In the genomic region with DNA sequence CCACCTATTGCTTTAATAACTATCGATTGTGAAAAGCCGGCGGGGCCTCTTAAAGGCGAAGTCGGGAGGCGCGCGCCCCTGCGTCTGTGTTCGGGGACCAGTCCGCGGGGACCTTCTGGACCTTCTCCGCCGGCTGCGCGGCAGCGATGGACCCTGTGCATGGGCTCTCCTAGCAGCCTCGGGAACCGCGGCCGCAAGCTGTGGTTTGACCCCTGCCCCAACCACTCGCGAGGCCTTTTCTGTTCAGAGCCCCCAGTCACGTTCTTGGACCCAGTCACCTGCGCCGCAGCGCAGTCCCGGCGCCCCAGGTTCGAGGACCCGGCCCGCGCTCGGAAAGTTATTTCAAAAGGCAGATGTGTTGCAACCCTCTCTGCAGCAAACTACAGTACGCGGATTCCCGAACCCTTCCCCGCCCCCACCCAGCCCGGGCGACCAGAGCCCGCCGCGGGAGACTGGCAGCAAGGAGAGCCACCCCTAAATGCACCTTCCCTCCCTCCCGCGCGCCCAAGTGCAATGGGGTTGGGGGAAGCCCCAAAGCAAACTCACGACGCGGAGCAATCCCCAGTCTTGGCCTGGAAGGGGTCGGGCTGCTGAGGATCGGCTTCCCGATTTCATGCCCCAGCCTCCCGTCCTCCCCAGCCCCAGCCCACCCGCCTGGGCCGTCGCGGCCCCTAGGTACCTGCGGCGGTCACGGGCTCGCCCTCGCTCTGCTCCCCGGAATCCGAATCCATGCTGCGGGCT, we compare ENCODE assay signal across 8 cellular contexts. TPM values are rescaled to one million over a fixed set of nuclear protein-coding genes. Genes with fewer than 3 reads are reported as not detected.
A peak's percentile ranks its signal among the peaks of the same experiment; 100 is the strongest.
DNase-seq lines count a peak whose midpoint lies in the region; ATAC-seq, FAIRE-seq and TF ChIP-seq lines count a peak whose summit lies in the region.

No MANE protein-coding gene starts in this region.

- no peak for TF ChIP-seq CTCF in A549 (IDR thresholded peaks at IDR 0.05)
- TF ChIP-seq CTCF in body of pancreas (IDR thresholded peaks at IDR 0.05) = no peak
- no peak for TF ChIP-seq CTCF in kidney epithelial cell (IDR thresholded peaks at IDR 0.05; ENCODE audit: insufficient read depth, low read length, poor library complexity, severe bottlenecking)

- H3K4me3 ChIP-seq in A549 (peak overlapping the region; percentile 56), body of pancreas (peak overlapping the region in 1 of 2 donors; percentile 18), kidney epithelial cell (ENCODE audit: low read depth, low read length) (peak overlapping the region; percentile 39)

- H3K27me3 Mint-ChIP-seq in stimulated activated naive CD8-positive, alpha-beta T cell treated with anti-CD3 and anti-CD28 coated beads, Interleukin-15, amount 100 ng/mL, for 72 hours = peaks cover 88% of the 10 kb centered on the region

- intact Hi-C loops in body of pancreas (cut with DNase I) = no loop called here

- H3K27ac ChIP-seq in A549 (peak overlapping the region; percentile 63 to 78), body of pancreas (no peak overlapping the region)

- WGBS in A549 (ENCODE audit: missing lambda C conversion rate) = 25% methylated on average over 32 of the region's 65 CpGs
- WGBS in body of pancreas, 2 donors = 1% methylated on average over 65 of the region's 65 CpGs; no CpG with 5 or more reads in 1 of the 2 donors

- no peak overlapping the region for H3K27ac Mint-ChIP-seq in stimulated activated naive CD8-positive, alpha-beta T cell treated with anti-CD3 and anti-CD28 coated beads, Interleukin-15, amount 100 ng/mL, for 72 hours

- POLR2A ChIA-PET in A549 (lab: Yijun Ruan, JAX) = no interaction called here
- POLR2A ChIA-PET in HEK293T (lab: Yijun Ruan, JAX) = no interaction called here

- no peak for FAIRE-seq in A549 (lab: Jason Lieb, UNC)

- TF ChIP-seq RAD21 in A549 (conservative IDR thresholded peaks at IDR 0.05 in 1 of 2, IDR thresholded peaks at IDR 0.05 in 1 of 2) = 0 out of 5 replicates have a peak, but pooled peaks of 1 of the 2 experiments have one; percentile 12

- H3K4me2 ChIP-seq in A549 = peak overlapping the region; percentile 97

- TF ChIP-seq POLR2A in A549 (IDR thresholded peaks at IDR 0.05; ENCODE audit: low read length) (no peak), body of pancreas (IDR thresholded peaks at IDR 0.05) (no peak)

- peaks cover 10% of the 10 kb centered on the region for H3K4me1 Mint-ChIP-seq in stimulated activated naive CD8-positive, alpha-beta T cell treated with anti-CD3 and anti-CD28 coated beads, Interleukin-15, amount 100 ng/mL, for 72 hours

- H3K9me3 Mint-ChIP-seq in stimulated activated naive CD8-positive, alpha-beta T cell treated with anti-CD3 and anti-CD28 coated beads, Interleukin-15, amount 100 ng/mL, for 72 hours = no peaks in the 10 kb centered on the region

- CTCF ChIA-PET in A549 (lab: Yijun Ruan, JAX) = no interaction called here
- CTCF ChIA-PET in HEK293T (lab: Yijun Ruan, JAX) = no interaction called here

- H3K27me3 ChIP-seq in body of pancreas = peaks cover 0 to 7% of the 10 kb centered on the region in 2 donors
- H3K27me3 ChIP-seq in kidney epithelial cell (ENCODE audit: control insufficient read depth, insufficient read depth, low read length) = peaks cover 39% of the 10 kb centered on the region

- peak; percentile 27 to 49; a peak in 4 of 6 replicates for ATAC-seq in A549
- ATAC-seq in body of pancreas = peak; percentile 26
- peak; percentile 44 for ATAC-seq in stimulated activated naive CD8-positive, alpha-beta T cell treated with anti-CD3 and anti-CD28 coated beads, Interleukin-15, amount 100 ng/mL, for 72 hours
- ATAC-seq in GM19452 (IDR thresholded peaks at IDR 0.05; ENCODE audit: unreplicated experiment) = no peak

- H3K36me3 ChIP-seq in body of pancreas (replicated peaks in 1 of 2; ENCODE audit: insufficient read depth in 1 of 2, low read depth in 2 of 2) (no peaks in the 10 kb centered on the region), kidney epithelial cell (ENCODE audit: control insufficient read depth, insufficient read depth, low read length) (no peaks in the 10 kb centered on the region)

- peak overlapping the region; percentile 71 to 77 for H3K4me3 Mint-ChIP-seq in stimulated activated naive CD8-positive, alpha-beta T cell treated with anti-CD3 and anti-CD28 coated beads, Interleukin-15, amount 100 ng/mL, for 72 hours

- no peak for TF ChIP-seq EP300 in A549 (IDR thresholded peaks at IDR 0.05)

- DNase-seq in A549 (ENCODE audit: low read depth in 1 of 2, low spot score in 1 of 2) (peak in 1 of 2 experiments; percentile 46), HEK293T (ENCODE audit: extremely low spot score) (peak; percentile 11), body of pancreas (peak in 2 of 4 donors; percentile 19 to 27), kidney epithelial cell (ENCODE audit: low read depth) (no peak), HPDE6-E6E7 (ENCODE audit: extremely low spot score) (no peak), NCI-H510A (lab: John Stamatoyannopoulos, UW) (no peak)
- peak in 1 of 2 donors; percentile 15 for DNase-seq in stimulated activated naive CD8-positive, alpha-beta T cell treated with anti-CD3 and anti-CD28 coated beads, Interleukin-15, amount 100 ng/mL, for 72 hours

- H3K4me1 ChIP-seq in A549 = peaks cover 12% of the 10 kb centered on the region; the same call in 2 of the 3 replicates
- H3K4me1 ChIP-seq in body of pancreas = peaks cover 23% of the 10 kb centered on the region

- H3K9me3 ChIP-seq in A549 (no peaks in the 10 kb centered on the region), body of pancreas (no peaks in the 10 kb centered on the region)

TF ChIP-seq in A549, 52 proteins besides CTCF, POLR2A, EP300 and RAD21:
- TF ChIP-seq HDAC2 (IDR thresholded peaks at IDR 0.05) (no peak), CEBPB (IDR thresholded peaks at IDR 0.05) (peak; percentile 47 to 62; a peak in 2 of 4 replicates)

TF ChIP-seq in HEK293T, 16 proteins besides CTCF, POLR2A, EP300 and RAD21:
- no peak for TF ChIP-seq FOXM1 (IDR thresholded peaks at IDR 0.05; ENCODE audit: borderline replicate concordance)
- TF ChIP-seq LEF1 (IDR thresholded peaks at IDR 0.05; ENCODE audit: borderline replicate concordance) = no peak
- TF ChIP-seq CTBP1 (IDR thresholded peaks at IDR 0.05; ENCODE audit: borderline replicate concordance) = no peak
- TF ChIP-seq FOXA1 (IDR thresholded peaks at IDR 0.05) = no peak
- no peak for TF ChIP-seq L3MBTL2 (conservative IDR thresholded peaks at IDR 0.05)
- no peak for TF ChIP-seq ELF4 (IDR thresholded peaks at IDR 0.05)
- no peak for TF ChIP-seq SUZ12 (IDR thresholded peaks at IDR 0.05)
- no peak for TF ChIP-seq FOXK2 (IDR thresholded peaks at IDR 0.05)
- no peak for TF ChIP-seq HDGF (IDR thresholded peaks at IDR 0.05; ENCODE audit: borderline replicate concordance)
- TF ChIP-seq, protein P1, sequence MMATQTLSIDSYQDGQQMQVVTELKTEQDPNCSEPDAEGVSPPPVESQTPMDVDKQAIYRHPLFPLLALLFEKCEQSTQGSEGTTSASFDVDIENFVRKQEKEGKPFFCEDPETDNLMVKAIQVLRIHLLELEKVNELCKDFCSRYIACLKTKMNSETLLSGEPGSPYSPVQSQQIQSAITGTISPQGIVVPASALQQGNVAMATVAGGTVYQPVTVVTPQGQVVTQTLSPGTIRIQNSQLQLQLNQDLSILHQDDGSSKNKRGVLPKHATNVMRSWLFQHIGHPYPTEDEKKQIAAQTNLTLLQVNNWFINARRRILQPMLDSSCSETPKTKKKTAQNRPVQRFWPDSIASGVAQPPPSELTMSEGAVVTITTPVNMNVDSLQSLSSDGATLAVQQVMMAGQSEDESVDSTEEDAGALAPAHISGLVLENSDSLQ (IDR thresholded peaks at IDR 0.05) = no peak
- TF ChIP-seq ARNT (IDR thresholded peaks at IDR 0.05) = no peak
- no peak for TF ChIP-seq NFRKB (IDR thresholded peaks at IDR 0.05)
- TF ChIP-seq SP1 (IDR thresholded peaks at IDR 0.05) = no peak
- TF ChIP-seq TARDBP (IDR thresholded peaks at IDR 0.05) = no peak
- TF ChIP-seq BHLHE40 (IDR thresholded peaks at IDR 0.05; ENCODE audit: borderline replicate concordance) = no peak
- TF ChIP-seq ZNF384 (IDR thresholded peaks at IDR 0.05) = no peak

RNA-seq across cellular contexts. Expression of a gene that starts 0.7 kb away (rescaled TPM):
- 0.26 and 0.57 TPM in 2 replicates for polyA plus RNA-seq in A549 (2011; rRNA removed)
- polyA plus RNA-seq in A549 (2012; cell fraction: cytosol; rRNA removed) = 0.12 and 0.14 TPM in 2 replicates
- polyA plus RNA-seq in A549 (2012; cell fraction: nucleus; rRNA removed) = 0.02 and 0.06 TPM in 2 replicates
- 1.4 to 1.8 TPM (median 1.4 TPM) in 3 replicates for polyA plus RNA-seq in A549 (2017; fragmentation: RNase III; extraction: RNeasy Plus Mini Kit Qiagen cat#74134 plus additional on column Dnase treatment)
- 0.17 and 0.29 TPM in 2 replicates for polyA minus RNA-seq in A549 (2011; rRNA and poly(A)+ RNA removed)
- total RNA-seq in body of pancreas = 1 to 10 TPM in 1 of 2 donors, not detected in 1; 2.9 TPM
- total RNA-seq in kidney epithelial cell = 0.89 and 0.92 TPM in 2 replicates

Comparison
In these comparisons a context has a peak if more than half of its experiments do, and no peak if none do; other contexts are left out.
1. H3K27ac ChIP-seq: peak in A549 (2 of 2); none in body of pancreas (0 of 4).